20 cellular contexts compared by ENCODE assay signal in genomic region chr10:79125092-79125491, GRCh38.
"Had no signal": no experiment of that assay in that cellular context is flagged by ENCODE, and none has a peak within 500 bp of the region (broad histone marks: within the 10 kb centered on the region; RNA-seq: fewer than 3 reads in every experiment).

No MANE protein-coding gene starts in this region.

- H3K9me3 ChIP-seq: sigmoid colon, transverse colon, uterus had no signal

- H3K27ac ChIP-seq: foreskin keratinocyte, parathyroid adenoma, sigmoid colon, transverse colon, uterus had no signal

- H3K4me1 ChIP-seq: foreskin keratinocyte had no signal

- H3K4me3 Mint-ChIP-seq: activated CD4-positive, alpha-beta T cell treated with anti-CD3 and anti-CD28 coated beads, Interleukin-2, amount 10 ng/mL, durations not matched to agents 7 days and 5 days; activated CD8-positive, alpha-beta T cell treated with anti-CD3 and anti-CD28 coated beads, Interleukin-2, amount 10 ng/mL, durations not matched to agents 7 days and 5 days; activated naive CD4-positive, alpha-beta T cell treated with anti-CD3 and anti-CD28 coated beads for 36 hours; activated T-cell treated with anti-CD3 and anti-CD28 coated beads, Interleukin-2, amount 50 U/mL, for 4 hours; brain; mesothelial cell of epicardium; natural killer cell treated with Interleukin-12 subunit alpha and Interleukin-12 subunit beta and Interleukin-15 and Interleukin-18, amount 100 ng/mL, for 72 hours had no signal

- H3K27ac Mint-ChIP-seq: activated naive CD4-positive, alpha-beta T cell treated with anti-CD3 and anti-CD28 coated beads for 36 hours; mesothelial cell of epicardium had no signal

- H3K27me3 Mint-ChIP-seq: activated CD4-positive, alpha-beta T cell treated with anti-CD3 and anti-CD28 coated beads, Interleukin-2, amount 10 ng/mL, durations not matched to agents 7 days and 5 days; brain; natural killer cell treated with Interleukin-12 subunit alpha and Interleukin-12 subunit beta and Interleukin-15 and Interleukin-18, amount 100 ng/mL, for 72 hours had no signal

- H3K36me3 ChIP-seq: uterus had no signal

- H3K4me3 ChIP-seq: lung, sigmoid colon, transverse colon, uterus had no signal

- DNase-seq: activated CD4-positive, alpha-beta T cell treated with anti-CD3 and anti-CD28 coated beads, Interleukin-2, amount 10 ng/mL, durations not matched to agents 7 days and 5 days; activated CD8-positive, alpha-beta T cell treated with anti-CD3 and anti-CD28 coated beads, Interleukin-2, amount 10 ng/mL, durations not matched to agents 7 days and 5 days; activated naive CD4-positive, alpha-beta T cell treated with anti-CD3 and anti-CD28 coated beads for 36 hours; activated T-cell treated with anti-CD3 and anti-CD28 coated beads, Interleukin-2, amount 50 U/mL, for 4 hours; anterior cingulate cortex; central memory CD4-positive, alpha-beta T cell; foreskin keratinocyte; head of caudate nucleus; sigmoid colon; stimulated activated CD8-positive, alpha-beta memory T cell treated with anti-CD3 and anti-CD28 coated beads, Interleukin-4, amount 100 ng/mL, for 48 hours; stimulated activated naive CD4-positive, alpha-beta T cell; substantia nigra; transverse colon; uterus had no signal

- H2AFZ ChIP-seq: parathyroid adenoma had no signal

- H3K36me3 Mint-ChIP-seq: natural killer cell treated with Interleukin-12 subunit alpha and Interleukin-12 subunit beta and Interleukin-15 and Interleukin-18, amount 100 ng/mL, for 72 hours had no signal

- H3K9me3 Mint-ChIP-seq: activated CD4-positive, alpha-beta T cell treated with anti-CD3 and anti-CD28 coated beads, Interleukin-2, amount 10 ng/mL, durations not matched to agents 7 days and 5 days; activated naive CD4-positive, alpha-beta T cell treated with anti-CD3 and anti-CD28 coated beads for 36 hours; activated T-cell treated with anti-CD3 and anti-CD28 coated beads, Interleukin-2, amount 50 U/mL, for 4 hours; brain; mesothelial cell of epicardium; natural killer cell treated with Interleukin-12 subunit alpha and Interleukin-12 subunit beta and Interleukin-15 and Interleukin-18, amount 100 ng/mL, for 72 hours had no signal

- H3K27me3 ChIP-seq: foreskin keratinocyte, sigmoid colon, transverse colon, uterus had no signal

- ATAC-seq: activated CD4-positive, CD25-positive, alpha-beta regulatory T cell treated with anti-CD3 and anti-CD28 coated beads, Interleukin-2, amount 50 U/mL, for 24 hours; activated CD8-positive, alpha-beta T cell treated with anti-CD3 and anti-CD28 coated beads, Interleukin-2, amount 10 ng/mL, durations not matched to agents 7 days and 5 days; activated T-cell treated with anti-CD3 and anti-CD28 coated beads, Interleukin-2, amount 50 U/mL, for 4 hours; foreskin keratinocyte; natural killer cell treated with Interleukin-12 subunit alpha and Interleukin-12 subunit beta and Interleukin-15 and Interleukin-18, amount 100 ng/mL, for 72 hours had no signal

- H3K9ac ChIP-seq: parathyroid adenoma had no signal
